In the genomic region with DNA sequence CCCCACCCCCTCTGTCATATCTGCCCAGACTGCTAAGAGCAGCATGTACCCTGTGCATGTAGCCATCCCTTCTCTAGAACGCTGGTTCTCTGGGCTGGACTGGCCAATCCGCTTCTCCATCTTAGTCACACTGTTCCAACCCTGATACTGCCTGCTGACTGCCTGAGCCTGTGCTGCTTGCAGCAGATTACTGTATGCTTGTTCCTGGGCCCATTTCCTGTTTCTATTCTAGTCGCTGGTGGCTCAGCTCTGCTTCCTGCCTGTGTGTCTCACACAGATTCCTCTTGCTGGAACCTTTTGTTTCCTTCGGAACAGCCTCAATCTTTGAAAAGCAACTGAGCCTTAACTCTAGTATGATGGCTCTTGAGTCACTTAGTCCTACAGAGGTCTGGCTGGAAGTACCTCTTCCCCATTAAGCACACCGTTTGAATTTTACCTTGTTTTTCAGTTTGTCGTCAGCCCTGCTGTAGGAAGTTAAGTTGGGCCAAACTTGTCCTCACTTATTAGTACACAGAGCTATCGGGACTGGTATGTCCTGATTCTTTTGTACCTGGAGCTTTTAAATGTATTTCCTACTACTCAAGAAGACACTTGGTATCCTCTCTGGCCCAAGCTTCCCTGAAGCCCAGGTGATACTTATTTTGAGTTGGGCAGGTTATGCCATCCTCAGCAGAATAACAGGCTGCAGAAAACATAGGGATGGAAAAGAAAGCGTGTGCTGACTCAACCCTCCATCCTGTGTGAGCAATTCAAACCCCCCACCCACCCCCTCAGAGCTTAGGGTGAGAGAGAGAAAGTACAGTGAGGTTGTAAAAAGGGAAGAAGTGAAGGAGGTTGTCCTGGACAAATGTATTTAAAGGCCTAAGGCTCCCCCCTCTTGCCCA, we compare ENCODE assay signal across 7 cellular contexts. TPM values are rescaled to one million over a fixed set of nuclear protein-coding genes. Genes with fewer than 3 reads are reported as not detected.
DNase-seq lines count a peak whose midpoint lies in the region; ATAC-seq and TF ChIP-seq lines count a peak whose summit lies in the region.

No MANE protein-coding gene starts in this region.

- DNase-seq in NCI-H510A treated with DMSO at 0.1 percent for 48 hours (lab: John Stamatoyannopoulos, UW) (peak; percentile 89), endodermal cell (peak; percentile 81), mucosa of descending colon (peak; percentile 60 to 82 (median 81))
- DNase-seq in activated CD8-positive, alpha-beta memory T cell treated with anti-CD3 and anti-CD28 coated beads for 24 hours, result peak; percentile 83
- peak; percentile 74 to 79 for DNase-seq in stimulated activated CD8-positive, alpha-beta memory T cell treated with anti-CD3 and anti-CD28 coated beads, Interleukin-7, amount 100 ng/mL, for 4 hours (ENCODE audit: low read depth in 2 of 2)

- H3K9me3 Mint-ChIP-seq in endodermal cell, result no peaks in the 10 kb centered on the region

- H3K36me3 ChIP-seq in endodermal cell (ENCODE audit: control insufficient read depth, insufficient read depth, low read length) (peaks cover 92% of the 10 kb centered on the region), mucosa of descending colon (ENCODE audit: low read depth) (peaks cover 5% of the 10 kb centered on the region)

- peaks cover 26% of the 10 kb centered on the region for H3K4me1 Mint-ChIP-seq in endodermal cell

- H3K9me3 ChIP-seq in endodermal cell (ENCODE audit: control insufficient read depth, low read length) (peaks cover 4% of the 10 kb centered on the region), mucosa of descending colon (no peaks in the 10 kb centered on the region)

- no peaks in the 10 kb centered on the region for H3K27me3 ChIP-seq in endodermal cell (ENCODE audit: control insufficient read depth, insufficient read depth, low read length, poor library complexity, severe bottlenecking)

- no peak for TF ChIP-seq CTCF in endodermal cell (conservative IDR thresholded peaks at IDR 0.05)
- TF ChIP-seq CTCF in mucosa of descending colon (IDR thresholded peaks at IDR 0.05), result no peak

- H3K4me1 ChIP-seq in endodermal cell (ENCODE audit: control insufficient read depth, insufficient read depth, low read length) (no peaks in the 10 kb centered on the region), mucosa of descending colon (ENCODE audit: low read depth) (peaks cover 32% of the 10 kb centered on the region)

- H3K4me3 ChIP-seq in endodermal cell (ENCODE audit: low read length) (no peak overlapping the region), mucosa of descending colon (no peak overlapping the region)

- H3K27ac ChIP-seq in endodermal cell (ENCODE audit: low read depth, low read length), result peak overlapping the region; percentile 33

- H3K9ac ChIP-seq in endodermal cell (ENCODE audit: extremely low read depth, low read length, poor library complexity, severe bottlenecking), result no peak overlapping the region

- peaks cover 83% of the 10 kb centered on the region for H3K36me3 Mint-ChIP-seq in endodermal cell (ENCODE audit: low read depth)

- no peak overlapping the region for H3K4me3 Mint-ChIP-seq in endodermal cell

- 80 to 84% methylated on average over 6 to 7 of the region's 8 CpGs for WGBS in endodermal cell (ENCODE audit: insufficient coverage in 1 of 2, insufficient read length in 1 of 2), 2 experiments

- H3K27ac Mint-ChIP-seq in endodermal cell, result peak overlapping the region; percentile 35

- H3K27me3 Mint-ChIP-seq in endodermal cell (ENCODE audit: insufficient read depth), result no peaks in the 10 kb centered on the region

- peak; percentile 91 for ATAC-seq in GM18520 (IDR thresholded peaks at IDR 0.05; ENCODE audit: unreplicated experiment)
- peak; percentile 96 for ATAC-seq in HG02885 (IDR thresholded peaks at IDR 0.05; ENCODE audit: poor library complexity, unreplicated experiment)
- peak; percentile 94 for ATAC-seq in mucosa of descending colon

- intact Hi-C loops in mucosa of descending colon (cut with DNase I, micrococcal nuclease), result no loop called here

RNA-seq across cellular contexts. Expression of a gene that starts 43.4 kb away (rescaled TPM):
- total RNA-seq in endodermal cell, result 10 to 100 TPM; 12.7 to 14.6 TPM
- polyA plus RNA-seq in endodermal cell (2013, experiment 1 of 2), result 13.3 TPM
- polyA plus RNA-seq in endodermal cell (2013, experiment 2 of 2), result 12.6 TPM
- 10 to 100 TPM; 16.5 to 22.3 (median 17.5) TPM for total RNA-seq in mucosa of descending colon

RNA-seq across cellular contexts. Expression of a gene that starts 48.5 kb away (rescaled TPM):
- total RNA-seq in endodermal cell, result 100 to 1,000 TPM; 118 to 128 TPM
- polyA plus RNA-seq in endodermal cell (2013, experiment 1 of 2), result 83.1 TPM
- 81.4 TPM for polyA plus RNA-seq in endodermal cell (2013, experiment 2 of 2)
- 10 to 100 TPM; 59.9 to 81.2 (median 65.4) TPM for total RNA-seq in mucosa of descending colon
